In genomic region chr20:34175072-34175471, GRCh38 we compare ENCODE assay signal across 30 cellular contexts.
"Had no signal": no experiment of that assay in that cellular context is flagged by ENCODE, and none has a peak within 500 bp of the region (broad histone marks: within the 10 kb centered on the region; RNA-seq: fewer than 3 reads in every experiment).

No MANE protein-coding gene starts in this region.

- H3K27ac Mint-ChIP-seq: activated CD4-positive, alpha-beta memory T cell treated with anti-CD3 and anti-CD28 coated beads, Interleukin-2, amount 10 ng/mL, durations not matched to agents 7 days and 5 days; activated CD4-positive, alpha-beta T cell treated with anti-CD3 and anti-CD28 coated beads, Interleukin-2, amount 10 ng/mL, durations not matched to agents 24 days and 14 days; activated naive CD4-positive, alpha-beta T cell treated with anti-CD3 and anti-CD28 coated beads, Interleukin-2, amount 10 ng/mL, durations not matched to agents 7 days and 5 days; activated naive CD8-positive, alpha-beta T cell treated with anti-CD3 and anti-CD28 coated beads, Interleukin-2, amount 10 ng/mL, durations not matched to agents 7 days and 5 days; activated T-cell treated with anti-CD3 and anti-CD28 coated beads, Interleukin-2, amount 50 U/mL, for 24 hours; brain; naive B cell; nephron progenitor cell; stimulated activated naive B cell treated with anti-CD40 and anti-IgM and Interleukin-4, amounts not matched to agents 10 μg/mL and 1 μg/mL and 100 μg/mL, for 72 hours had no signal

- FAIRE-seq: pancreas had no signal

- H3K4me2 ChIP-seq: hepatocyte had no signal

- DNase-seq: activated CD4-positive, alpha-beta memory T cell treated with anti-CD3 and anti-CD28 coated beads, Interleukin-2, amount 10 ng/mL, durations not matched to agents 7 days and 5 days; activated CD4-positive, alpha-beta T cell treated with anti-CD3 and anti-CD28 coated beads, Interleukin-2, amount 10 ng/mL, durations not matched to agents 24 days and 14 days; activated CD8-positive, alpha-beta memory T cell treated with anti-CD3 and anti-CD28 coated beads, Interleukin-2, amount 50 U/mL, for 48 hours; activated gamma-delta T cell; activated naive CD4-positive, alpha-beta T cell treated with anti-CD3 and anti-CD28 coated beads, Interleukin-2, amount 10 ng/mL, durations not matched to agents 7 days and 5 days; activated naive CD8-positive, alpha-beta T cell treated with anti-CD3 and anti-CD28 coated beads, Interleukin-2, amount 10 ng/mL, durations not matched to agents 7 days and 5 days; activated T-cell treated with anti-CD3 and anti-CD28 coated beads, Interleukin-2, amount 50 U/mL, for 24 hours; dorsolateral prefrontal cortex; effector memory CD4-positive, alpha-beta T cell; gastrocnemius medialis; islet precursor cell; left ventricle myocardium inferior; naive B cell; nephron progenitor cell; nucleus accumbens; pancreas; psoas muscle; stimulated activated CD4-positive, alpha-beta T cell treated with anti-CD3 and anti-CD28 coated beads, Interleukin-15, amount 100 ng/mL, for 24 hours; stimulated activated CD4-positive, alpha-beta T cell treated with anti-CD3 and anti-CD28 coated beads, Interleukin-2, amount 100 ng/mL, for 24 hours; stimulated activated naive B cell treated with anti-CD40 and anti-IgM and Interleukin-4, amounts not matched to agents 10 μg/mL and 1 μg/mL and 100 μg/mL, for 72 hours; stomach; thyroid gland; upper lobe of left lung had no signal

- H3K36me3 Mint-ChIP-seq: activated naive CD4-positive, alpha-beta T cell treated with anti-CD3 and anti-CD28 coated beads, Interleukin-2, amount 10 ng/mL, durations not matched to agents 7 days and 5 days; activated naive CD8-positive, alpha-beta T cell treated with anti-CD3 and anti-CD28 coated beads, Interleukin-2, amount 10 ng/mL, durations not matched to agents 7 days and 5 days; brain; naive B cell; stimulated activated naive B cell treated with anti-CD40 and anti-IgM and Interleukin-4, amounts not matched to agents 10 μg/mL and 1 μg/mL and 100 μg/mL, for 72 hours had no signal

- H2AFZ ChIP-seq: hepatocyte had no signal

- H3K36me3 ChIP-seq: ascending aorta, gastrocnemius medialis, left ventricle myocardium inferior, pancreas, stomach, thyroid gland, upper lobe of left lung had no signal

- H3K27me3 ChIP-seq: ascending aorta, dorsolateral prefrontal cortex, gastrocnemius medialis, hepatocyte, pancreas, stomach, thyroid gland, upper lobe of left lung had no signal

- H3K4me1 Mint-ChIP-seq: activated CD4-positive, alpha-beta memory T cell treated with anti-CD3 and anti-CD28 coated beads, Interleukin-2, amount 10 ng/mL, durations not matched to agents 7 days and 5 days; activated CD4-positive, alpha-beta T cell treated with anti-CD3 and anti-CD28 coated beads, Interleukin-2, amount 10 ng/mL, durations not matched to agents 24 days and 14 days; activated naive CD4-positive, alpha-beta T cell treated with anti-CD3 and anti-CD28 coated beads, Interleukin-2, amount 10 ng/mL, durations not matched to agents 7 days and 5 days; activated naive CD8-positive, alpha-beta T cell treated with anti-CD3 and anti-CD28 coated beads, Interleukin-2, amount 10 ng/mL, durations not matched to agents 7 days and 5 days; naive B cell; stimulated activated naive B cell treated with anti-CD40 and anti-IgM and Interleukin-4, amounts not matched to agents 10 μg/mL and 1 μg/mL and 100 μg/mL, for 72 hours had no signal

- H3K4me3 Mint-ChIP-seq: activated CD4-positive, alpha-beta memory T cell treated with anti-CD3 and anti-CD28 coated beads, Interleukin-2, amount 10 ng/mL, durations not matched to agents 7 days and 5 days; activated CD4-positive, alpha-beta T cell treated with anti-CD3 and anti-CD28 coated beads, Interleukin-2, amount 10 ng/mL, durations not matched to agents 24 days and 14 days; activated naive CD4-positive, alpha-beta T cell treated with anti-CD3 and anti-CD28 coated beads, Interleukin-2, amount 10 ng/mL, durations not matched to agents 7 days and 5 days; activated naive CD8-positive, alpha-beta T cell treated with anti-CD3 and anti-CD28 coated beads, Interleukin-2, amount 10 ng/mL, durations not matched to agents 7 days and 5 days; activated T-cell treated with anti-CD3 and anti-CD28 coated beads, Interleukin-2, amount 50 U/mL, for 24 hours; brain; naive B cell; nephron progenitor cell; stimulated activated naive B cell treated with anti-CD40 and anti-IgM and Interleukin-4, amounts not matched to agents 10 μg/mL and 1 μg/mL and 100 μg/mL, for 72 hours had no signal

- H3K4me3 ChIP-seq: ascending aorta, coronary artery, dorsolateral prefrontal cortex, gastrocnemius medialis, hepatocyte, left ventricle myocardium inferior, lung, pancreas, psoas muscle, stomach, thyroid gland, upper lobe of left lung had no signal

- H3K9me3 Mint-ChIP-seq: activated CD4-positive, alpha-beta memory T cell treated with anti-CD3 and anti-CD28 coated beads, Interleukin-2, amount 10 ng/mL, durations not matched to agents 7 days and 5 days; activated CD4-positive, alpha-beta T cell treated with anti-CD3 and anti-CD28 coated beads, Interleukin-2, amount 10 ng/mL, durations not matched to agents 24 days and 14 days; activated naive CD4-positive, alpha-beta T cell treated with anti-CD3 and anti-CD28 coated beads, Interleukin-2, amount 10 ng/mL, durations not matched to agents 7 days and 5 days; activated naive CD8-positive, alpha-beta T cell treated with anti-CD3 and anti-CD28 coated beads, Interleukin-2, amount 10 ng/mL, durations not matched to agents 7 days and 5 days; activated T-cell treated with anti-CD3 and anti-CD28 coated beads, Interleukin-2, amount 50 U/mL, for 24 hours; brain; naive B cell; nephron progenitor cell; stimulated activated naive B cell treated with anti-CD40 and anti-IgM and Interleukin-4, amounts not matched to agents 10 μg/mL and 1 μg/mL and 100 μg/mL, for 72 hours had no signal

- H3K27me3 Mint-ChIP-seq: activated naive CD4-positive, alpha-beta T cell treated with anti-CD3 and anti-CD28 coated beads, Interleukin-2, amount 10 ng/mL, durations not matched to agents 7 days and 5 days; activated naive CD8-positive, alpha-beta T cell treated with anti-CD3 and anti-CD28 coated beads, Interleukin-2, amount 10 ng/mL, durations not matched to agents 7 days and 5 days; activated T-cell treated with anti-CD3 and anti-CD28 coated beads, Interleukin-2, amount 50 U/mL, for 24 hours; brain had no signal

- H3K27ac ChIP-seq: ascending aorta, coronary artery, dorsolateral prefrontal cortex, gastrocnemius medialis, hepatocyte, left ventricle myocardium inferior, pancreas, psoas muscle, stomach, thyroid gland, upper lobe of left lung, VCaP had no signal

- H3K4me1 ChIP-seq: ascending aorta, gastrocnemius medialis, left ventricle myocardium inferior, pancreas, psoas muscle, stomach, thyroid gland, upper lobe of left lung had no signal

- H3K9me3 ChIP-seq: ascending aorta, gastrocnemius medialis, left ventricle myocardium inferior, pancreas, psoas muscle, stomach, thyroid gland, upper lobe of left lung had no signal

- H3K79me2 ChIP-seq: hepatocyte had no signal

- ATAC-seq: activated CD4-positive, CD25-positive, alpha-beta regulatory T cell treated with anti-CD3 and anti-CD28 coated beads, Interleukin-2, amount 50 U/mL, for 24 hours; gastrocnemius medialis; pancreas; psoas muscle; stimulated activated naive B cell treated with anti-CD40 and anti-IgM and Interleukin-4, amounts not matched to agents 10 μg/mL and 1 μg/mL and 100 μg/mL, for 72 hours had no signal
